ENCODE assay signal across 21 cellular contexts in genomic region chr1:119764220-119764619, GRCh38. TPM values are rescaled to one million over a fixed set of nuclear protein-coding genes. Genes with fewer than 3 reads are reported as not detected.
"Had no signal": no experiment of that assay in that cellular context is flagged by ENCODE, and none has a peak within 500 bp of the region (broad histone marks: within the 10 kb centered on the region; RNA-seq: fewer than 3 reads in every experiment).

No MANE protein-coding gene starts in this region.

- H3K27me3 ChIP-seq: dorsolateral prefrontal cortex, heart right ventricle, neutrophil, uterus had no signal

- DNase-seq: cortex of kidney; dorsolateral prefrontal cortex; effector CD8-positive, alpha-beta T cell; heart right ventricle; hypothalamus; mammary epithelial cell; mucosa of descending colon; naive thymus-derived CD8-positive, alpha-beta T cell; psoas muscle; retina; small intestine; stimulated activated CD4-positive, alpha-beta T cell treated with anti-CD3 and anti-CD28 coated beads, Interleukin-12 subunit alpha, Interleukin-12 subunit beta, amount 100 ng/mL, for 4 hours; stimulated activated naive CD4-positive, alpha-beta T cell treated with Interleukin-2 at 50 U/mL for 16 hours; uterus had no signal

- ATAC-seq: heart right ventricle; mucosa of descending colon; naive thymus-derived CD8-positive, alpha-beta T cell; psoas muscle had no signal

- H3K4me3 ChIP-seq: dorsolateral prefrontal cortex, heart right ventricle, mucosa of descending colon, psoas muscle, uterus had no signal

- H3K9me3 ChIP-seq: mucosa of descending colon, neutrophil, psoas muscle, uterus had no signal

- H3K27ac ChIP-seq: dorsolateral prefrontal cortex, heart right ventricle, neutrophil, psoas muscle, uterus had no signal

- H3K4me1 ChIP-seq: uterus had no signal

RNA-seq across cellular contexts. Expression of gene HMGCS2, which starts 4.5 kb away (rescaled TPM):
- total RNA-seq: fibroblast of lung; frontal cortex; glomerular endothelial cell; mammary epithelial cell; naive thymus-derived CD8-positive, alpha-beta T cell; osteoblast had no signal
- polyA plus RNA-seq: fibroblast of lung; mammary epithelial cell; naive thymus-derived CD8-positive, alpha-beta T cell; neural cell had no signal

RNA-seq across cellular contexts. Expression of gene REG4, which starts 47.0 kb away (rescaled TPM):
- total RNA-seq: dorsolateral prefrontal cortex, fibroblast of lung, frontal cortex, glomerular endothelial cell, heart right ventricle, lower leg skin, mammary epithelial cell, osteoblast, psoas muscle, uterus had no signal
- polyA plus RNA-seq: fibroblast of lung, heart right ventricle, neural cell had no signal
